Comparison of ENCODE assay signal across 26 cellular contexts in the genomic region with DNA sequence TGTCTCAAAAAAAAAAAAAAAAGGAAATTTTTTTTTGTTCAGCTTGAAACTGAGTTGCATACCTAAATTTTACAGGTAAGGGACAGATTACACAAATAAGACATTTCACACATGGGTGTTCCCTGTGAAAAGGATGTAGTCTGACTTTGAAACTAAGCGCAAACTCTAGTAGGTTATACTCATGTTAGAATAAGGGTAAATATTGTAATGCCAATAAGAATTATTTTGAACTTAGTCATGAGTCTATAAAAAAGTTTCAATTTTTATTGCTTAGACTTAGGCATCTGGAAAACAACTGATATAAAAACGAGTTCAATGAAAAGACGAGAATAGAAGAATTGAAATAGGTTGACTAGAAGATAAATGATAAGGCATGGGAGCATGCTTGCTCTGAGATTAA.
"Had no signal": no experiment of that assay in that cellular context is flagged by ENCODE, and none has a peak within 500 bp of the region (broad histone marks: within the 10 kb centered on the region; RNA-seq: fewer than 3 reads in every experiment).

No MANE protein-coding gene starts in this region.

- H3K4me1 ChIP-seq: breast epithelium had no signal

- H3K4me3 ChIP-seq: breast epithelium, esophagus muscularis mucosa, right atrium auricular region, suprapubic skin had no signal

- H3K27ac ChIP-seq: breast epithelium, esophagus muscularis mucosa, right atrium auricular region, suprapubic skin, WERI-Rb-1 had no signal

- ATAC-seq: activated CD4-positive, CD25-positive, alpha-beta regulatory T cell treated with anti-CD3 and anti-CD28 coated beads, Interleukin-2, amount 50 U/mL, for 24 hours; left ventricle myocardium superior; stimulated activated naive B cell treated with anti-CD40 and anti-IgM and Interleukin-4, amounts not matched to agents 10 μg/mL and 1 μg/mL and 100 μg/mL, for 72 hours had no signal

- DNase-seq: activated CD4-positive, alpha-beta memory T cell treated with anti-CD3 and anti-CD28 coated beads for 36 hours; activated CD4-positive, alpha-beta T cell treated with anti-CD3 and anti-CD28 coated beads, Interleukin-2, amount 10 ng/mL, durations not matched to agents 24 days and 14 days; activated CD8-positive, alpha-beta memory T cell treated with anti-CD3 and anti-CD28 coated beads, Interleukin-2, amount 50 U/mL, for 4 hours; activated effector memory CD4-positive, alpha-beta T cell treated with anti-CD3 and anti-CD28 coated beads, Interleukin-2, amount 50 U/mL, for 16 hours; activated naive CD4-positive, alpha-beta T cell treated with anti-CD3 and anti-CD28 coated beads, Interleukin-2, amount 10 ng/mL, durations not matched to agents 7 days and 5 days; activated naive CD8-positive, alpha-beta T cell treated with anti-CD3 and anti-CD28 coated beads, Interleukin-2, amount 10 ng/mL, durations not matched to agents 7 days and 5 days; activated T-cell treated with anti-CD3 and anti-CD28 coated beads, Interleukin-2, amount 50 U/mL, for 1 hour; amniotic stem cell; central memory CD4-positive, alpha-beta T cell; dermis blood vessel endothelial cell; effector CD4-positive, alpha-beta T cell; islet precursor cell; left ventricle myocardium superior; naive B cell; nucleus accumbens; stimulated activated CD4-positive, alpha-beta T cell treated with anti-CD3 and anti-CD28 coated beads, Interleukin-15, amount 100 ng/mL, for 24 hours; stimulated activated CD4-positive, alpha-beta T cell treated with anti-CD3 and anti-CD28 coated beads, Interleukin-2, amount 100 ng/mL, for 24 hours; stimulated activated naive B cell treated with anti-CD40 and anti-IgM and Interleukin-4, amounts not matched to agents 10 μg/mL and 1 μg/mL and 100 μg/mL, for 72 hours; T-helper 9 cell; trophoblast cell; WERI-Rb-1 had no signal

- H3K27me3 ChIP-seq: breast epithelium, esophagus muscularis mucosa, right atrium auricular region, suprapubic skin had no signal

- H3K36me3 ChIP-seq: breast epithelium, esophagus muscularis mucosa, right atrium auricular region, suprapubic skin, WERI-Rb-1 had no signal

- H3K9me3 ChIP-seq: breast epithelium, esophagus muscularis mucosa, right atrium auricular region, suprapubic skin had no signal
